ENCODE assay signal across 9 cellular contexts in genomic region chr5:62460578-62460983, GRCh38. TPM values are rescaled to one million over a fixed set of nuclear protein-coding genes. Genes with fewer than 3 reads are reported as not detected.
DNase-seq lines count a peak whose midpoint lies in the region; ATAC-seq, FAIRE-seq and TF ChIP-seq lines count a peak whose summit lies in the region.
"Had no signal": no experiment of that assay in that cellular context is flagged by ENCODE, and none has a peak within 500 bp of the region (broad histone marks: within the 10 kb centered on the region; RNA-seq: fewer than 3 reads in every experiment).

No MANE protein-coding gene starts in this region.

- H3K4me2 ChIP-seq in OCI-LY1 (ENCODE audit: low read length): no peak overlapping the region

- 0 out of 2 replicates have a peak, but pooled peaks cover 4% of the 10 kb centered on the region for H3K36me3 ChIP-seq in OCI-LY1 (ENCODE audit: insufficient read depth, low read length)

- H3K9me3 Mint-ChIP-seq in naive B cell: no peaks in the 10 kb centered on the region
- H3K9me3 Mint-ChIP-seq in activated CD4-positive, alpha-beta memory T cell treated with anti-CD3 and anti-CD28 coated beads, Interleukin-2, amount 10 ng/mL, durations not matched to agents 7 days and 5 days: no peaks in the 10 kb centered on the region

- H3K36me3 Mint-ChIP-seq in naive B cell: no peaks in the 10 kb centered on the region
- no peaks in the 10 kb centered on the region for H3K36me3 Mint-ChIP-seq in activated CD4-positive, alpha-beta memory T cell treated with anti-CD3 and anti-CD28 coated beads, Interleukin-2, amount 10 ng/mL, durations not matched to agents 7 days and 5 days (ENCODE audit: low read depth)

- H4K20me1 ChIP-seq in OCI-LY1 (ENCODE audit: insufficient read depth, low read length): no peaks in the 10 kb centered on the region

- H3K4me1 ChIP-seq in OCI-LY1 (ENCODE audit: insufficient read depth, low read length, severe bottlenecking): no peaks in the 10 kb centered on the region

- H3K9ac ChIP-seq in OCI-LY1 (ENCODE audit: low read length): no peak overlapping the region

- TF ChIP-seq CTCF in OCI-LY1 (IDR thresholded peaks at IDR 0.05; ENCODE audit: low read length): peak; percentile 85

- no peak overlapping the region for H3K4me3 Mint-ChIP-seq in naive B cell
- no peak overlapping the region for H3K4me3 Mint-ChIP-seq in activated CD4-positive, alpha-beta memory T cell treated with anti-CD3 and anti-CD28 coated beads, Interleukin-2, amount 10 ng/mL, durations not matched to agents 7 days and 5 days

- H3K27ac ChIP-seq in OCI-LY1 (ENCODE audit: low read depth, low read length, poor library complexity, severe bottlenecking): no peak overlapping the region
- H3K27ac ChIP-seq: BLaER1 treated with 17β-estradiol and CSF1 and Interleukin-3, amounts not matched to agents 10 nM and 100 nM had no signal

- no peaks in the 10 kb centered on the region for H3F3A ChIP-seq in OCI-LY1 (ENCODE audit: insufficient read depth, low read length)

- ATAC-seq in GM19455 (IDR thresholded peaks at IDR 0.05; ENCODE audit: unreplicated experiment) (peak; percentile 78), HG03378 (IDR thresholded peaks at IDR 0.05; ENCODE audit: unreplicated experiment) (peak; percentile 90), naive B cell (ENCODE audit: low read depth in 2 of 2) (peak; percentile 43 to 50)

- no peak overlapping the region for H3K4me3 ChIP-seq in OCI-LY1 (ENCODE audit: low read depth, low read length, poor library complexity, severe bottlenecking)
- H3K4me3 ChIP-seq: BLaER1 treated with 17β-estradiol and CSF1 and Interleukin-3, amounts not matched to agents 10 nM and 100 nM had no signal

- H3K27me3 ChIP-seq in OCI-LY1 (ENCODE audit: insufficient read depth, low read length): no peaks in the 10 kb centered on the region
- H3K27me3 ChIP-seq: BLaER1 treated with 17β-estradiol and CSF1 and Interleukin-3, amounts not matched to agents 10 nM and 100 nM had no signal

- no peak overlapping the region for H2AFZ ChIP-seq in OCI-LY1 (ENCODE audit: low read length)

- no peaks in the 10 kb centered on the region for H3K9me2 ChIP-seq in OCI-LY1 (ENCODE audit: low read depth, low read length)

- DNase-seq in NCI-H1105 treated with DMSO at 0.1 percent for 48 hours (lab: John Stamatoyannopoulos, UW) (peak; percentile 32), NCI-H1105 (lab: John Stamatoyannopoulos, UW) (no peak), naive B cell (peak; percentile 14)
- no peak for DNase-seq in activated CD4-positive, alpha-beta memory T cell treated with anti-CD3 and anti-CD28 coated beads, Interleukin-2, amount 10 ng/mL, durations not matched to agents 7 days and 5 days

- no peaks in the 10 kb centered on the region for H3K27me3 Mint-ChIP-seq in naive B cell
- H3K27me3 Mint-ChIP-seq in activated CD4-positive, alpha-beta memory T cell treated with anti-CD3 and anti-CD28 coated beads, Interleukin-2, amount 10 ng/mL, durations not matched to agents 7 days and 5 days: no peaks in the 10 kb centered on the region

- no peaks in the 10 kb centered on the region for H3K79me2 ChIP-seq in OCI-LY1 (ENCODE audit: insufficient read depth, low read length)

- H3K27ac Mint-ChIP-seq in naive B cell: peak overlapping the region in 1 of 6 donors; percentile 10
- H3K27ac Mint-ChIP-seq in activated CD4-positive, alpha-beta memory T cell treated with anti-CD3 and anti-CD28 coated beads, Interleukin-2, amount 10 ng/mL, durations not matched to agents 7 days and 5 days: no peak overlapping the region

- FAIRE-seq in endometrium (lab: Jason Lieb, UNC): peak; percentile 92

- POLR2A ChIA-PET in activated CD4-positive, alpha-beta memory T cell treated with anti-CD3 and anti-CD28 coated beads, Interleukin-2, amount 10 ng/mL, durations not matched to agents 7 days and 5 days (lab: Charles Lee): no interaction called here

- no peaks in the 10 kb centered on the region for H3K9me3 ChIP-seq in OCI-LY1 (ENCODE audit: low read length)
- H3K9me3 ChIP-seq: BLaER1 treated with 17β-estradiol and CSF1 and Interleukin-3, amounts not matched to agents 10 nM and 100 nM had no signal

- CTCF ChIA-PET in activated CD4-positive, alpha-beta memory T cell treated with anti-CD3 and anti-CD28 coated beads, Interleukin-2, amount 10 ng/mL, durations not matched to agents 7 days and 5 days (lab: Charles Lee): interaction anchor here (0.8 to 3.4 kb wide), 15 partner anchors 8 to 319 kb away, joined by 3 to 25 read pairs (median 5); no protein-coding TSS in a partner anchor

- peaks cover 0 to 3% (median 3%) of the 10 kb centered on the region in 3 donors for H3K4me1 Mint-ChIP-seq in naive B cell
- H3K4me1 Mint-ChIP-seq in activated CD4-positive, alpha-beta memory T cell treated with anti-CD3 and anti-CD28 coated beads, Interleukin-2, amount 10 ng/mL, durations not matched to agents 7 days and 5 days: peaks cover 4% of the 10 kb centered on the region

RNA-seq across cellular contexts. Expression of gene IPO11, which starts 48.0 kb away (rescaled TPM):
- polyA plus RNA-seq in naive B cell (ENCODE audit: low read depth in 6 of 6): 10 to 100 TPM in 4 of 6 donors, 1 to 10 TPM in 2; 8.3 to 12.1 (median 10.4) TPM
- 10 to 100 TPM; 23.8 to 23.9 TPM for total RNA-seq in activated CD4-positive, alpha-beta memory T cell treated with anti-CD3 and anti-CD28 coated beads, Interleukin-2, amount 10 ng/mL, durations not matched to agents 7 days and 5 days

RNA-seq across cellular contexts. Expression of gene DIMT1, which starts 56.9 kb away (rescaled TPM):
- 10 to 100 TPM; 36.4 to 52.6 (median 44.7) TPM for polyA plus RNA-seq in naive B cell (ENCODE audit: low read depth in 6 of 6)
- total RNA-seq in activated CD4-positive, alpha-beta memory T cell treated with anti-CD3 and anti-CD28 coated beads, Interleukin-2, amount 10 ng/mL, durations not matched to agents 7 days and 5 days: 10 to 100 TPM; 28.9 to 33.6 TPM

Comparison
In these comparisons a context has a peak if more than half of its experiments do, and no peak if none do; other contexts are left out.
1. DNase-seq: peak in NCI-H1105 treated with DMSO at 0.1 percent for 48 hours (single experiment) and naive B cell (single experiment); none in NCI-H1105 (single experiment) and activated CD4-positive, alpha-beta memory T cell treated with anti-CD3 and anti-CD28 coated beads, Interleukin-2, amount 10 ng/mL, durations not matched to agents 7 days and 5 days (single experiment).
2. Peak in every context shown above with its lines, with median percentiles within 50 percentile points of each other: ATAC-seq.